Comparison of ENCODE assay signal across 9 cellular contexts in the genomic region with DNA sequence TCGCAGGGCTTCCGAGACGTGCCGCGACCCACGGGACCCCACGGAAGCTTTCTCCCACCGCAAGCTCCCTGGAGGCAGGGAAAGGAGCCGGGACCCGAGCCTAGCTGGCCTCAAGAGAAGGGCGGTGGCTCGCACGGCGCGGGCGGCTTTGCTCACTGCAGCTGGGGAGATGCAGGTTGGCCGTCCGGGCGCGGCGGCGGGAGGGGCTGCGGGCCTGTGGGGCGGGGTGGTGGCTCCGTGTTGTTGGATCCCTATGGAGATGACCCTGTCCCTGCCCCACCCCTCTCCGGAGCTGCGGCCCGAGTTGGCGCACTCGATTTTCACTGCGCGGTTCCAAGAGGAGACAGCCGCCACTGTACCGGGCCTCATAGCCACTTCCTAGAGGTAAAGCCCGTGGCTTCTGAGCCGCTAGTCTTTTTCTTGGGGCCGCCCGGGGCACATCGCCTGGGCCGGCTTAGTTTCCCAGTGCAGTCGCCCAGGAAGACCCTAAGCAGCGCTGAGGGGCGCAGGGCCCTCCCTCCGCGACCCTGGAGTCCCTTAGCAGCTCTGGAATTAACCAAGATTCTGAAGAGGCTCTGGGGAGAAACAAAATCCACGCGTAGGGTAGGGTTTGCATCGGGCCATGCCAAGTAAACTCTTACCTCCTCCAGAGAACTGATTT. TPM values are rescaled to one million over a fixed set of nuclear protein-coding genes. Genes with fewer than 3 reads are reported as not detected.
DNase-seq lines count a peak whose midpoint lies in the region; ATAC-seq and TF ChIP-seq lines count a peak whose summit lies in the region.
"Had no signal": no experiment of that assay in that cellular context is flagged by ENCODE, and none has a peak within 500 bp of the region (broad histone marks: within the 10 kb centered on the region; RNA-seq: fewer than 3 reads in every experiment).

A gene with protein sequence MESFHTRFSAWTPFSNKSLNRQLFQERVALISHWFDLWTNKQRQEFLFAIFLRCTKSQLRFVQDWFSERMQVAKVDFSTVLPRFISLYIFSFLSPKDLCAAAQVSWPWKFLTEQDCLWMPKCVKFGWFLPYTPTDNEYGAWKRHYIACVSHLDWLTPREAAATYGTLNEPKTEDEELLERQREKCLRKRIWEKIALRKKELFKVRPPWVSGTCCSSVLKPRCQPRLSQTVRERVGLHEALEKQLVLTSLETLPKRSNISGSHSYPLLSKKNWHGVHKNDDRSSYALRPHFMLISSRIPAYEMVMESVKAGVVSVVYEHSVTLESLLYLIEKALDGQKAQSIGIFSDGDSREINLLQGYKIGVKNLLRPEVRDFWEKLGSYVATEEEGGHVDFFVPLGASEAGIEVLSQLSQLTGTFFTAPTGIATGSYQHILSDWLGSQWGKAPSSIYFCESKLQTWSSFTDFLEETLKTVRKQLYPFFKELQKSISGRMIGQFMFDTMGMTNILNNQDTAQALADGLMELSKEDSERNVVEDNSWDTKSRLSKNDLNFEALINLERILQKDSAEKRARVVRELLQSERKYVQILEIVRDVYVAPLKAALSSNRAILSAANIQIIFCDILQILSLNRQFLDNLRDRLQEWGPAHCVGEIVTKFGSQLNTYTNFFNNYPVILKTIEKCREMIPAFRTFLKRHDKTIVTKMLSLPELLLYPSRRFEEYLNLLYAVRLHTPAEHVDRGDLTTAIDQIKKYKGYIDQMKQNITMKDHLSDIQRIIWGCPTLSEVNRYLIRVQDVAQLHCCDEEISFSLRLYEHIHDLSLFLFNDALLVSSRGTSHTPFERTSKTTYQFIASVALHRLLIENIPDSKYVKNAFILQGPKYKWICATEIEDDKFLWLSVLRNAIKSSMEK (plus strand): TSS at position 279 of the 661 bp plus-strand sequence. CDS start 17,188 bp downstream, outside the sequence.

- TF ChIP-seq POLR2A in upper lobe of left lung (IDR thresholded peaks at IDR 0.05), result peak in 1 of 4 donors; percentile 17

- H3K27me3 ChIP-seq in esophagus (ENCODE audit: control insufficient read depth in 1 of 2, insufficient read depth in 2 of 2, low read length in 2 of 2) (no peaks in the 10 kb centered on the region), upper lobe of left lung (no peaks in the 10 kb centered on the region)

- H3K4me3 ChIP-seq in esophagus (ENCODE audit: low read depth in 1 of 2, low read length in 2 of 2) (peak within 1 kb of the TSS; percentile 36 to 64), mesodermal cell (ENCODE audit: extremely low read depth, insufficient read depth, low read length, poor library complexity, severe bottlenecking) (peak within 1 kb of the TSS; percentile 26), upper lobe of left lung (peak within 1 kb of the TSS in 3 of 4 donors; percentile 16 to 41 (median 40))

- DNase-seq in NCI-H2227 treated with DMSO at 0.1 percent for 48 hours (lab: John Stamatoyannopoulos, UW) (peak; percentile 41), upper lobe of left lung (peak; percentile 44 to 93), HK-2 (ENCODE audit: unreplicated experiment) (no peak), RKO (ENCODE audit: low spot score) (no peak), NCI-H1092 treated with DMSO at 0.1 percent for 48 hours (lab: John Stamatoyannopoulos, UW) (no peak), SHP77 treated with DMSO at 0.1 percent for 48 hours (lab: John Stamatoyannopoulos, UW) (no peak)

- peak; percentile 89 to 94 for ATAC-seq in upper lobe of left lung (ENCODE audit: low FRiP score in 2 of 2)

- WGBS in esophagus, 2 donors, result 8 to 13% methylated on average over 41 to 48 of the region's 48 CpGs
- WGBS in mesodermal cell (ENCODE audit: insufficient coverage in 2 of 2), 2 experiments, result 15 to 19% methylated on average over 36 to 46 of the region's 48 CpGs
- WGBS in upper lobe of left lung, 2 donors, result 24 to 50% methylated on average over 14 to 19 of the region's 48 CpGs

- H3K27ac ChIP-seq in esophagus (ENCODE audit: low read depth in 2 of 2, low read length in 1 of 2) (peak within 1 kb of the TSS; percentile 88 to 89), mesodermal cell (ENCODE audit: low read depth, low read length, severe bottlenecking) (no peak within 1 kb of the TSS), upper lobe of left lung (peak within 1 kb of the TSS; percentile 20 to 48 (median 35))

- TF ChIP-seq CTCF in upper lobe of left lung (IDR thresholded peaks at IDR 0.05), result no peak

- H3K36me3 ChIP-seq in esophagus (ENCODE audit: control insufficient read depth in 2 of 2, insufficient read depth in 2 of 2, low read length in 1 of 2) (no peaks in the 10 kb centered on the region), mesodermal cell (ENCODE audit: control insufficient read depth, insufficient read depth, low read length) (peaks cover 8% of the 10 kb centered on the region), upper lobe of left lung (peaks cover 0 to 24% (median 10%) of the 10 kb centered on the region in 4 donors)

- H3K9me3 ChIP-seq in esophagus (ENCODE audit: control insufficient read depth in 2 of 2, insufficient read depth in 1 of 2, low read depth in 1 of 2, low read length in 1 of 2) (no peaks in the 10 kb centered on the region), mesodermal cell (ENCODE audit: control insufficient read depth, low read length) (no peaks in the 10 kb centered on the region), upper lobe of left lung (no peaks in the 10 kb centered on the region)

- peaks cover 2 to 3% of the 10 kb centered on the region in 2 donors for H3K4me1 ChIP-seq in esophagus (ENCODE audit: control insufficient read depth in 2 of 2, insufficient read depth in 2 of 2, low read length in 1 of 2)
- H3K4me1 ChIP-seq in mesodermal cell (ENCODE audit: control insufficient read depth, insufficient read depth, low read length, poor library complexity, severe bottlenecking), result no peaks in the 10 kb centered on the region
- no peaks in the 10 kb centered on the region for H3K4me1 ChIP-seq in upper lobe of left lung

- no peak for TF ChIP-seq EP300 in upper lobe of left lung (IDR thresholded peaks at IDR 0.05)

RNA-seq across cellular contexts. Expression of the gene that starts here (rescaled TPM):
- under 1 TPM; 0.04 to 0.05 TPM for polyA plus RNA-seq in esophagus
- not detected for polyA plus RNA-seq in mesodermal cell (2013, experiment 1 of 2)
- polyA plus RNA-seq in mesodermal cell (2013, experiment 2 of 2), result not detected
- total RNA-seq in upper lobe of left lung, result 10 to 100 TPM in 1 of 6 donors, 1 to 10 TPM in 4, under 1 TPM in 1; 0.20 to 28.4 (median 3.1) TPM
- total RNA-seq: mononuclear cell had no signal

Comparison
In these comparisons a context has a peak if more than half of its experiments do, and no peak if none do; other contexts are left out.
1. DNase-seq: peak in NCI-H2227 treated with DMSO at 0.1 percent for 48 hours (single experiment) and upper lobe of left lung (2 of 2); none in HK-2 (single experiment), RKO (single experiment), NCI-H1092 treated with DMSO at 0.1 percent for 48 hours (single experiment) and SHP77 treated with DMSO at 0.1 percent for 48 hours (single experiment).
2. Peak in every context shown above with its lines, with median percentiles within 50 percentile points of each other: H3K4me3 ChIP-seq.